8 cellular contexts compared by ENCODE assay signal in the genomic region with DNA sequence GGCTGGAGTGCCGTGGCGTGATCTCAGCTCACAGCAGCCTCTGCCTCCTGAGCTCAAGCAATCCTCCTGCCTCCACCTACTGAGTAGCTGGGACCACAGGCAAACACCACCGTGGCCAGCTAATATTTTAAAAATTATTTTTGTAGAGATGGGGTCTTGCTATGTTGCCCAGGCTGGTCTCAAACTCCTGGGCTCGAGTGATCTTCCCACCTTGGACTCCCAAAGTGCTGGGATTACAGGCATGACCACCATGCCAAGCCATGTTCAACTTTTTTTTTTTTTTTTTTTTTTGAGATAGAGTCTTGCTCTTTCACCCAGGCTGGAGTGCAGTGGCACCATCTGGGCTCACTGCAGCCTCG.
DNase-seq lines count a peak whose midpoint lies in the region; ATAC-seq, FAIRE-seq and TF ChIP-seq lines count a peak whose summit lies in the region.
"Not testable (repeated sequence)": the region's sequence is repeated elsewhere in the genome, so short reads cannot be mapped to it uniquely, and the experiment has no call there.

No MANE protein-coding gene starts in this region.

- CTCF ChIA-PET in A549 (lab: Yijun Ruan, JAX): interaction anchor here (0.8 to 1.2 kb wide), 4 partner anchors 70 to 515 kb away, joined by 3 to 4 read pairs (median 4); no protein-coding TSS in a partner anchor
- CTCF ChIA-PET in HCT116 (lab: Charles Lee); mammary epithelial cell (lab: Charles Lee; ENCODE audit: low non-redundant PET): not testable (repeated sequence)
- CTCF ChIA-PET in activated CD4-positive, alpha-beta T cell treated with anti-CD3 and anti-CD28 coated beads for 36 hours (lab: Charles Lee): interaction anchor here (0.8 kb wide), 1 partner anchor 19 kb away, joined by 3 read pairs; no protein-coding TSS in a partner anchor
- CTCF ChIA-PET in activated naive CD4-positive, alpha-beta T cell treated with anti-CD3 and anti-CD28 coated beads, Interleukin-2, amount 10 ng/mL, durations not matched to agents 7 days and 5 days (lab: Charles Lee): interaction anchor here (1.0 kb wide), 1 partner anchor 92 kb away, joined by 3 read pairs; no protein-coding TSS in a partner anchor

- RAD21 ChIA-PET in HCT116 (lab: Charles Lee; ENCODE audit: low non-redundant PET in 1 of 2, low total read pairs in 2 of 2, uncharacterized antibody in 2 of 2, unreplicated experiment in 2 of 2): not testable (repeated sequence)

- H3K27ac Mint-ChIP-seq in activated CD4-positive, alpha-beta T cell treated with anti-CD3 and anti-CD28 coated beads for 36 hours: peak overlapping the region; percentile 83
- peak overlapping the region; percentile 37 for H3K27ac Mint-ChIP-seq in activated naive CD4-positive, alpha-beta T cell treated with anti-CD3 and anti-CD28 coated beads, Interleukin-2, amount 10 ng/mL, durations not matched to agents 7 days and 5 days
- peak overlapping the region; percentile 53 for H3K27ac Mint-ChIP-seq in stimulated activated memory B cell treated with anti-CD40 and anti-IgM and Interleukin-4, amounts not matched to agents 10 μg/mL and 1 μg/mL and 100 μg/mL, for 72 hours

- not testable (repeated sequence) for TF ChIP-seq CTCF in A549 (IDR thresholded peaks at IDR 0.05); HCT116 (IDR thresholded peaks at IDR 0.05 in 2 of 3, conservative IDR thresholded peaks at IDR 0.05 in 1 of 3; ENCODE audit: borderline replicate concordance in 1 of 3, insufficient read depth in 1 of 3, low read depth in 2 of 3, low read length in 2 of 3); mammary epithelial cell (conservative IDR thresholded peaks at IDR 0.05 in 1 of 2, IDR thresholded peaks at IDR 0.05 in 1 of 2; ENCODE audit: extremely low read depth in 1 of 2, insufficient read depth in 1 of 2, low read depth in 1 of 2, low read length in 2 of 2)

- not testable (repeated sequence) for H3K9me3 ChIP-seq in A549; HCT116 (ENCODE audit: control insufficient read depth in 1 of 2, insufficient read depth in 1 of 2, low read depth in 1 of 2, low read length in 2 of 2); mammary epithelial cell (replicated peaks; ENCODE audit: insufficient read depth, low read length)

- H2AFZ ChIP-seq in HCT116 (ENCODE audit: low read depth, low read length, poor library complexity, severe bottlenecking): not testable (repeated sequence)
- H2AFZ ChIP-seq in mammary epithelial cell (ENCODE audit: low read depth, low read length): peak overlapping the region; percentile 85

- POLR2A ChIA-PET in A549 (lab: Yijun Ruan, JAX): interaction anchor here (1.0 kb wide), 1 partner anchor 23 kb away, joined by 3 read pairs; no protein-coding TSS in a partner anchor
- POLR2A ChIA-PET in HCT116 (lab: Charles Lee): not testable (repeated sequence)
- POLR2A ChIA-PET in activated CD4-positive, alpha-beta T cell treated with anti-CD3 and anti-CD28 coated beads for 36 hours (lab: Charles Lee): interaction anchor here (0.8 to 1.1 kb wide), 3 partner anchors 8 to 106 kb away, joined by 3 read pairs; no protein-coding TSS in a partner anchor

- not testable (repeated sequence) for FAIRE-seq in A549 (lab: Jason Lieb, UNC)

- H3K36me3 ChIP-seq in HCT116 (ENCODE audit: control insufficient read depth in 1 of 2, insufficient read depth in 2 of 2, low read length in 2 of 2); mammary epithelial cell (ENCODE audit: insufficient read depth, low read length): not testable (repeated sequence)

- H3K27me3 Mint-ChIP-seq in activated CD4-positive, alpha-beta T cell treated with anti-CD3 and anti-CD28 coated beads for 36 hours; activated naive CD4-positive, alpha-beta T cell treated with anti-CD3 and anti-CD28 coated beads, Interleukin-2, amount 10 ng/mL, durations not matched to agents 7 days and 5 days; stimulated activated memory B cell treated with anti-CD40 and anti-IgM and Interleukin-4, amounts not matched to agents 10 μg/mL and 1 μg/mL and 100 μg/mL, for 72 hours: not testable (repeated sequence)

- H3K4me2 ChIP-seq in A549 (peak overlapping the region; percentile 51; the same call in 1 of the 3 replicates), HCT116 (ENCODE audit: low read length) (peak overlapping the region; percentile 62; the same call in 1 of the 2 replicates), mammary epithelial cell (ENCODE audit: insufficient read depth, low read depth, low read length) (peak overlapping the region; percentile 69)

- in situ Hi-C loops in mammary epithelial cell (cut with MboI; ENCODE audit: low sequenced_read_pairs in 2 of 2): not testable (repeated sequence)

- 87% methylated on average over 5 of the region's 5 CpGs for WGBS in A549 (ENCODE audit: missing lambda C conversion rate)
- WGBS in mammary epithelial cell (ENCODE audit: low coverage, missing lambda C conversion rate): 62% methylated on average over 4 of the region's 5 CpGs

- not testable (repeated sequence) for H3K9ac ChIP-seq in HCT116 (ENCODE audit: low read length); mammary epithelial cell (ENCODE audit: insufficient read depth, low read length)

- not testable (repeated sequence) for ATAC-seq in A549; HCT116; activated CD4-positive, alpha-beta T cell treated with anti-CD3 and anti-CD28 coated beads for 36 hours; stimulated activated memory B cell treated with anti-CD40 and anti-IgM and Interleukin-4, amounts not matched to agents 10 μg/mL and 1 μg/mL and 100 μg/mL, for 72 hours

- not testable (repeated sequence) for TF ChIP-seq POLR2A in A549 (IDR thresholded peaks at IDR 0.05; ENCODE audit: low read length); HCT116 (IDR thresholded peaks at IDR 0.05; ENCODE audit: borderline replicate concordance, extremely low read depth, insufficient read depth, insufficient read length)

- H3K27me3 ChIP-seq in HCT116 (ENCODE audit: insufficient read depth, low read length); mammary epithelial cell (ENCODE audit: insufficient read depth, low read length): not testable (repeated sequence)

- not testable (repeated sequence) for H3K4me3 Mint-ChIP-seq in activated CD4-positive, alpha-beta T cell treated with anti-CD3 and anti-CD28 coated beads for 36 hours; activated naive CD4-positive, alpha-beta T cell treated with anti-CD3 and anti-CD28 coated beads, Interleukin-2, amount 10 ng/mL, durations not matched to agents 7 days and 5 days; stimulated activated memory B cell treated with anti-CD40 and anti-IgM and Interleukin-4, amounts not matched to agents 10 μg/mL and 1 μg/mL and 100 μg/mL, for 72 hours

- peaks cover 70% of the 10 kb centered on the region for H3K36me3 Mint-ChIP-seq in activated CD4-positive, alpha-beta T cell treated with anti-CD3 and anti-CD28 coated beads for 36 hours (ENCODE audit: low read depth)
- H3K36me3 Mint-ChIP-seq in activated naive CD4-positive, alpha-beta T cell treated with anti-CD3 and anti-CD28 coated beads, Interleukin-2, amount 10 ng/mL, durations not matched to agents 7 days and 5 days: peaks cover 75% of the 10 kb centered on the region
- H3K36me3 Mint-ChIP-seq in stimulated activated memory B cell treated with anti-CD40 and anti-IgM and Interleukin-4, amounts not matched to agents 10 μg/mL and 1 μg/mL and 100 μg/mL, for 72 hours: peaks cover 59% of the 10 kb centered on the region

- not testable (repeated sequence) for TF ChIP-seq RAD21 in A549 (conservative IDR thresholded peaks at IDR 0.05 in 1 of 2, IDR thresholded peaks at IDR 0.05 in 1 of 2); HCT116 (IDR thresholded peaks at IDR 0.05; ENCODE audit: low read depth)

- not testable (repeated sequence) for H3K9me3 Mint-ChIP-seq in activated CD4-positive, alpha-beta T cell treated with anti-CD3 and anti-CD28 coated beads for 36 hours (ENCODE audit: low read depth); activated naive CD4-positive, alpha-beta T cell treated with anti-CD3 and anti-CD28 coated beads, Interleukin-2, amount 10 ng/mL, durations not matched to agents 7 days and 5 days; stimulated activated memory B cell treated with anti-CD40 and anti-IgM and Interleukin-4, amounts not matched to agents 10 μg/mL and 1 μg/mL and 100 μg/mL, for 72 hours

- TF ChIP-seq EP300 in A549 (IDR thresholded peaks at IDR 0.05): not testable (repeated sequence)

- H3K79me2 ChIP-seq in HCT116 (ENCODE audit: insufficient read depth, low read length); mammary epithelial cell (ENCODE audit: insufficient read depth, low read length): not testable (repeated sequence)

- H3K27ac ChIP-seq in A549: peak overlapping the region; percentile 74 to 91
- H3K27ac ChIP-seq in HCT116 (ENCODE audit: low read depth, low read length): not testable (repeated sequence)
- H3K27ac ChIP-seq in mammary epithelial cell (ENCODE audit: insufficient read depth, low read depth, low read length): peak overlapping the region; percentile 79

- H3K4me1 Mint-ChIP-seq in activated CD4-positive, alpha-beta T cell treated with anti-CD3 and anti-CD28 coated beads for 36 hours: peaks cover 73% of the 10 kb centered on the region
- H3K4me1 Mint-ChIP-seq in activated naive CD4-positive, alpha-beta T cell treated with anti-CD3 and anti-CD28 coated beads, Interleukin-2, amount 10 ng/mL, durations not matched to agents 7 days and 5 days: peaks cover 80% of the 10 kb centered on the region
- peaks cover 56% of the 10 kb centered on the region for H3K4me1 Mint-ChIP-seq in stimulated activated memory B cell treated with anti-CD40 and anti-IgM and Interleukin-4, amounts not matched to agents 10 μg/mL and 1 μg/mL and 100 μg/mL, for 72 hours

- not testable (repeated sequence) for H3K4me3 ChIP-seq in A549; HCT116 (replicated peaks in 1 of 2; ENCODE audit: low read depth in 1 of 2, low read length in 2 of 2); mammary epithelial cell (replicated peaks in 1 of 3; ENCODE audit: insufficient read depth in 1 of 3, low read depth in 2 of 3, low read length in 3 of 3)

- intact Hi-C loops in HCT116 (cut with micrococcal nuclease); mammary epithelial cell (cut with micrococcal nuclease); cardiac septum (cut with DNase I): not testable (repeated sequence)
- intact Hi-C loops in activated CD4-positive, alpha-beta T cell treated with anti-CD3 and anti-CD28 coated beads for 36 hours (cut with DNase I, micrococcal nuclease): loop anchor here in 1 of 2 experiments (2.0 to 10.0 kb wide), 2 partner anchors 21 to 93 kb away; no protein-coding TSS in a partner anchor

- H3K9me2 ChIP-seq in HCT116 (ENCODE audit: insufficient read depth): not testable (repeated sequence)

- H3K4me1 ChIP-seq in A549: peaks cover 14% of the 10 kb centered on the region
- H3K4me1 ChIP-seq in HCT116 (ENCODE audit: control insufficient read depth in 1 of 2, insufficient read depth in 2 of 2, low read length in 2 of 2): peaks cover 7 to 22% of the 10 kb centered on the region in 2 experiments; a peak in 3 of 4 replicates
- peaks cover 42% of the 10 kb centered on the region for H3K4me1 ChIP-seq in mammary epithelial cell (ENCODE audit: insufficient read depth, low read length)

- dilution Hi-C loops in mammary epithelial cell (cut with HindIII; ENCODE audit: low sequenced_read_pairs): not testable (repeated sequence)

- not testable (repeated sequence) for H4K20me1 ChIP-seq in HCT116 (ENCODE audit: insufficient read depth); mammary epithelial cell (ENCODE audit: insufficient read depth, low read length)

- DNase-seq in A549 (ENCODE audit: low read depth in 1 of 2, low spot score in 1 of 2); HCT116 (ENCODE audit: low read depth, low spot score); activated CD4-positive, alpha-beta T cell treated with anti-CD3 and anti-CD28 coated beads for 36 hours; activated naive CD4-positive, alpha-beta T cell treated with anti-CD3 and anti-CD28 coated beads, Interleukin-2, amount 10 ng/mL, durations not matched to agents 7 days and 5 days; mammary epithelial cell: not testable (repeated sequence)
- peak; percentile 26 for DNase-seq in activated CD8-positive, alpha-beta memory T cell treated with anti-CD3 and anti-CD28 coated beads, Interleukin-2, amount 50 U/mL, for 48 hours
- peak; percentile 6 for DNase-seq in cardiac septum (ENCODE audit: low spot score)

- BruUV-seq in HCT116 (replicated peaks; lab: Mats Ljungman, UMichigan); mammary epithelial cell (replicated peaks; lab: Mats Ljungman, UMichigan): not testable (repeated sequence)
